In the genomic region with DNA sequence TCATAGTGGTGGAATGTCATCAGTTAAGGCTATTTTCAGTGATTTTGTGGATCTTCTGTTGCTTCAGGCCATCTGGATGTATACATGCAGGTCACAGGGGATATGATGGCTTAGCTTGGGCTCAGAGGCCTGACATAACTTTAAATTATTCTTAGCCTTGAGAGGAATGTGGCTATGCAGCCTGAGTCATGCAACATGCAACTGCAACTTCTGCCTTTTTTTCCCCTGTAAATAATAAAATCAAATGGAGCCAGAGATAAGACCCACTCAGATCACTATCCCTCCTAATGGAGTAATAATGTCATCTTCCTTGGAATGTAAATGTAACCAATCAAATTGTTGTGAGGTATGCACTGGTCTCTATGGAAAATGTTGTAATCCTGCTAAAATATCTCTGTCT, we compare ENCODE assay signal across 20 cellular contexts. TPM values are rescaled to one million over a fixed set of nuclear protein-coding genes. Genes with fewer than 3 reads are reported as not detected.
DNase-seq lines count a peak whose midpoint lies in the region; ATAC-seq and TF ChIP-seq lines count a peak whose summit lies in the region.
"Had no signal": no experiment of that assay in that cellular context is flagged by ENCODE, and none has a peak within 500 bp of the region (broad histone marks: within the 10 kb centered on the region; RNA-seq: fewer than 3 reads in every experiment).

No MANE protein-coding gene starts in this region.

- peaks cover 3% of the 10 kb centered on the region; the same call in 1 of the 2 replicates for H3K9me3 ChIP-seq in MG63
- no peaks in the 10 kb centered on the region for H3K9me3 ChIP-seq in upper lobe of right lung
- no peaks in the 10 kb centered on the region for H3K9me3 ChIP-seq in ascending aorta

- H3K4me3 ChIP-seq in AG10803 (ENCODE audit: low read length) (no peak overlapping the region), MG63 (no peak overlapping the region), cardiac fibroblast (replicated peaks in 1 of 2; ENCODE audit: low read depth in 2 of 2, low read length in 2 of 2) (no peak overlapping the region), upper lobe of right lung (no peak overlapping the region), ascending aorta (no peak overlapping the region)
- H3K4me3 ChIP-seq: K562 had no signal

- no peak for ATAC-seq in upper lobe of right lung
- ATAC-seq: K562, left lobe of liver had no signal

- H3K27ac ChIP-seq in upper lobe of right lung, result no peak overlapping the region
- H3K27ac ChIP-seq in ascending aorta, result no peak overlapping the region

- H3K27me3 ChIP-seq in MG63 (no peaks in the 10 kb centered on the region), upper lobe of right lung (no peaks in the 10 kb centered on the region), ascending aorta (no peaks in the 10 kb centered on the region)

- H3K4me1 ChIP-seq in upper lobe of right lung, result no peaks in the 10 kb centered on the region
- no peaks in the 10 kb centered on the region for H3K4me1 ChIP-seq in ascending aorta

- peak; percentile 56 for DNase-seq in AG10803 (ENCODE audit: low read depth)
- DNase-seq in MG63, result peak; percentile 10
- DNase-seq in cardiac fibroblast (ENCODE audit: low read depth in 2 of 2), result peak; percentile 3 to 40
- DNase-seq in kidney tubule cell (ENCODE audit: low spot score), result peak; percentile 8
- no peak for DNase-seq in NCI-H2171 (lab: John Stamatoyannopoulos, UW)
- DNase-seq in upper lobe of right lung, result no peak
- no peak for DNase-seq in activated T-cell treated with anti-CD3 and anti-CD28 coated beads, Interleukin-2, amount 50 U/mL, for 1 hour
- no peak for DNase-seq in ascending aorta (ENCODE audit: low spot score in 2 of 2)
- DNase-seq: ACHN; activated CD4-positive, alpha-beta memory T cell treated with anti-CD3 and anti-CD28 coated beads for 36 hours; activated T-cell treated with anti-CD3 and anti-CD28 coated beads, Interleukin-2, amount 50 U/mL, for 24 hours; cortex of kidney; DND-41; NCI-H1930; NCI-H446 treated with DMSO at 0.1 percent for 48 hours; substantia nigra; T-helper 2 cell had no signal

- intact Hi-C loops in upper lobe of right lung (cut with DNase I) (no loop called here), ascending aorta (cut with DNase I) (no loop called here)

- no peaks in the 10 kb centered on the region for H3K36me3 ChIP-seq in MG63
- H3K36me3 ChIP-seq in upper lobe of right lung, result no peaks in the 10 kb centered on the region
- no peaks in the 10 kb centered on the region for H3K36me3 ChIP-seq in ascending aorta

- TF ChIP-seq CTCF in AG10803 (conservative IDR thresholded peaks at IDR 0.05; ENCODE audit: low read length), result no peak
- no peak for TF ChIP-seq CTCF in cardiac fibroblast (IDR thresholded peaks at IDR 0.05; ENCODE audit: low read depth, low read length)
- no peak for TF ChIP-seq CTCF in upper lobe of right lung (IDR thresholded peaks at IDR 0.05)
- no peak for TF ChIP-seq CTCF in ascending aorta (IDR thresholded peaks at IDR 0.05)

RNA-seq across cellular contexts. Expression of gene MAGEB17, which starts 54.8 kb away (rescaled TPM):
- not detected in 2 replicates for total RNA-seq in MG63 (2014; rRNA removed; shearing (Covaris generic); ENCODE audit: low replicate concordance)
- total RNA-seq in upper lobe of right lung, result not detected
- not detected for total RNA-seq in ascending aorta
- total RNA-seq: activated CD4-positive, alpha-beta memory T cell treated with anti-CD3 and anti-CD28 coated beads for 36 hours; left lobe of liver; neural crest cell had no signal

Comparison
In these comparisons a context has a peak if more than half of its experiments do, and no peak if none do; other contexts are left out.
1. DNase-seq: peak in AG10803 (single experiment), MG63 (single experiment), cardiac fibroblast (2 of 2) and kidney tubule cell (single experiment); none in NCI-H2171 (single experiment), upper lobe of right lung (single experiment), activated T-cell treated with anti-CD3 and anti-CD28 coated beads, Interleukin-2, amount 50 U/mL, for 1 hour (single experiment) and ascending aorta (0 of 2).